In genomic region chr15:40038654-40039543, GRCh38 we compare ENCODE assay signal across 8 cellular contexts. TPM values are rescaled to one million over a fixed set of nuclear protein-coding genes. Genes with fewer than 3 reads are reported as not detected.
DNase-seq lines count a peak whose midpoint lies in the region; ATAC-seq and TF ChIP-seq lines count a peak whose summit lies in the region.

A gene with protein sequence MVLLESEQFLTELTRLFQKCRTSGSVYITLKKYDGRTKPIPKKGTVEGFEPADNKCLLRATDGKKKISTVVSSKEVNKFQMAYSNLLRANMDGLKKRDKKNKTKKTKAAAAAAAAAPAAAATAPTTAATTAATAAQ (minus strand): TSS chr15:40039181. CDS start chr15:40039116, 65 bp downstream.

- POLR2A ChIA-PET in PC-9 (lab: Charles Lee; ENCODE audit: unreplicated experiment) = interaction anchor here (0.7 kb wide), 1 partner anchor 219 kb away, joined by 3 read pairs; no protein-coding TSS in a partner anchor

- in situ Hi-C loops in KBM-7 (cut with MboI; ENCODE audit: low pct_unique_long_range_greater_than_20kb, low sequenced_read_pairs) = no loop called here

- H3K4me1 ChIP-seq in PC-9 (replicated peaks; ENCODE audit: insufficient read depth) = peaks cover 14% of the 10 kb centered on the region

- CTCF ChIA-PET in PC-9 (lab: Charles Lee) = interaction anchor here (0.6 kb wide), 1 partner anchor 33 kb away, joined by 3 read pairs; no protein-coding TSS in a partner anchor

- peak within 1 kb of the TSS; percentile 96 for H2AFZ ChIP-seq in PC-9

- H3K4me3 ChIP-seq in PC-9 = peak within 1 kb of the TSS; percentile 84
- H3K4me3 ChIP-seq in epithelial cell of proximal tubule (ENCODE audit: low read depth, low read length) = peak within 1 kb of the TSS; percentile 90

- H4K20me1 ChIP-seq in PC-9 (ENCODE audit: insufficient read depth) = no peaks in the 10 kb centered on the region; the same call in 1 of the 2 replicates

- H3K79me2 ChIP-seq in PC-9 (ENCODE audit: low read depth) = peaks cover 24% of the 10 kb centered on the region

- TF ChIP-seq CTCF in PC-9 (conservative IDR thresholded peaks at IDR 0.05) (no peak), epithelial cell of proximal tubule (conservative IDR thresholded peaks at IDR 0.05; ENCODE audit: low read depth, low read length) (no peak)

- peak; percentile 90 for DNase-seq in DMS53 (lab: John Stamatoyannopoulos, UW)
- peak; percentile 98 for DNase-seq in KBM-7
- DNase-seq in PC-9 = peak; percentile 71 to 88
- peak; percentile 91 for DNase-seq in activated T-cell treated with anti-CD3 and anti-CD28 coated beads, Interleukin-2, amount 50 U/mL, for 1 hour
- no peak for DNase-seq in epithelial cell of proximal tubule (ENCODE audit: low read depth)
- peak; percentile 93 for DNase-seq in mucosa of gallbladder (ENCODE audit: low spot score)
- peak; percentile 93 for DNase-seq in stimulated activated CD8-positive, alpha-beta memory T cell treated with anti-CD3 and anti-CD28 coated beads, Interleukin-4, amount 100 ng/mL, for 24 hours (ENCODE audit: low read depth)

- peak; percentile 87 for ATAC-seq in GM21723 (IDR thresholded peaks at IDR 0.05; ENCODE audit: unreplicated experiment)

- H3K27me3 ChIP-seq in PC-9 (ENCODE audit: insufficient read depth, low read depth) = no peaks in the 10 kb centered on the region

- no peaks in the 10 kb centered on the region; the same call in 1 of the 2 replicates for H3K9me3 ChIP-seq in PC-9 (ENCODE audit: insufficient read depth, low read depth)

- 0 out of 2 replicates have a peak, but pooled peaks cover 5% of the 10 kb centered on the region for H3K36me3 ChIP-seq in PC-9 (ENCODE audit: low read depth)

- H3K27ac ChIP-seq in PC-9 = peak within 1 kb of the TSS; percentile 57

- intact Hi-C loops in PC-9 (cut with micrococcal nuclease; ENCODE audit: unreplicated experiment) = loop anchor here (5.0 kb wide), 1 partner anchor 257 kb away; the partner anchor contains the start of gene FSIP1

- no peaks in the 10 kb centered on the region for H3K9me2 ChIP-seq in PC-9 (ENCODE audit: insufficient read depth)

- BruUV-seq in PC-9 (replicated peaks; lab: Mats Ljungman, UMichigan) = no TSS peak

- peak within 1 kb of the TSS; percentile 96 for H3K4me2 ChIP-seq in PC-9

- H3F3A ChIP-seq in PC-9 (ENCODE audit: insufficient read depth, low read depth) = no peaks in the 10 kb centered on the region; the same call in 1 of the 2 replicates

RNA-seq across cellular contexts. Expression of the gene that starts here (rescaled TPM):
- total RNA-seq in PC-9 (2021) (141 and 196 TPM in 2 replicates), epithelial cell of proximal tubule (277 and 402 TPM in 2 replicates), mucosa of gallbladder (186 TPM)
